In the genomic region with DNA sequence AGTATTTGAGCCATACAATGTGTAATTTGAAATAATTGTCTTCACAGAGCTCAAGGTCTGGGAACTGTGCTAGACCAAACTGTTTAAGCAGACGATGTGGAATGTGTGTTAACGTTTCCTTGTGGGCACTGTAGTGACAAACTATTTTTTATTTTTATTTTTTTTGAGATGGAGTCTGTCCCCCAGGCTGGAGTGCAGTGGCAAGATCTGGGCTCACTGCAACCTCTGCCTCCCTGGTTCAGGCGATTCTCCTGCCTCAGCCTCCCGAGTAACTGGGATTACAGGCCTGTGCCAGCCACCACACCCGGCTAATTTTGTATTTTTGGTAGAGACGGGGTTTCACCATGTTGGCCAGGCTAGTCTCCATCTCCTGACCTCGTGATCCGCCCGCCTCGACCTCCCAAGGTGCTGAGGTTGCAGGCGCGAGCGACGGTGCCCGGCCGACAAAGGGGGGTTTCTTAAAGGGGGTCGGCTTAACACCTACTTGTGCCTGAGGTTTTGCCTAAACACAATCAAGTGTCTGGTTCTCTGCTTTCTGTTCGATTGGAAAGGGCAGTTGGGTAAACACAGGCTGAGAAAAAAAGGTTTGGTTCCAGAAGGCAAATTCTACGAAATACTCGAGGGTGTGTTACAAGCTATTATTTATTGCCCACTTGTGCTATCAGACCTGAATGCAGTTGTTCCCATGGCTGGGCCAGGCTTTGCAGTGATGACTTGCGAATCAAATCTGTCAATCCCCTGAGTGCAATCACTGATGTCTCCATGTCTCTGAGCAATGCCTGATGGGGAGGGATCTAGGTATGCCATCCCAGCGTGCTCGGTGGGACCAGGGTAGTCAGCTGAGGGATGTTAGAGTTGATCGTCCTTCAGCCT, we compare ENCODE assay signal across 8 cellular contexts. TPM values are rescaled to one million over a fixed set of nuclear protein-coding genes. Genes with fewer than 3 reads are reported as not detected.
DNase-seq lines count a peak whose midpoint lies in the region; ATAC-seq and TF ChIP-seq lines count a peak whose summit lies in the region.

No MANE protein-coding gene starts in this region.

- CTCF ChIA-PET in SK-N-SH (lab: Yijun Ruan, JAX) = interaction anchor here (0.6 to 10.6 kb wide), 6 partner anchors 10 to 877 kb away, joined by 3 to 133 read pairs (median 4); a partner anchor contains a TSS

- H3K27ac Mint-ChIP-seq in activated naive CD8-positive, alpha-beta T cell treated with anti-CD3 and anti-CD28 coated beads for 36 hours = peak overlapping the region; percentile 92

- no peak for DNase-seq in SK-N-SH
- no peak for DNase-seq in activated naive CD8-positive, alpha-beta T cell treated with anti-CD3 and anti-CD28 coated beads for 36 hours
- DNase-seq in kidney epithelial cell (ENCODE audit: low read depth) = no peak
- DNase-seq in effector CD8-positive, alpha-beta T cell (lab: John Stamatoyannopoulos, UW) = no peak
- DNase-seq in activated CD4-positive, CD25-positive, alpha-beta regulatory T cell (lab: John Stamatoyannopoulos, UW) = no peak
- no peak for DNase-seq in NCI-H345 (lab: John Stamatoyannopoulos, UW)

- peaks cover 6 to 18% of the 10 kb centered on the region in 2 experiments; a peak in 3 of 4 replicates for H3K4me1 ChIP-seq in SK-N-SH (ENCODE audit: control insufficient read depth in 1 of 2, insufficient read depth in 2 of 2, low read depth in 1 of 2, low read length in 1 of 2)

- peaks cover 41% of the 10 kb centered on the region for H3K4me1 Mint-ChIP-seq in activated naive CD8-positive, alpha-beta T cell treated with anti-CD3 and anti-CD28 coated beads for 36 hours

- no peak for TF ChIP-seq RAD21 in SK-N-SH (IDR thresholded peaks at IDR 0.05; ENCODE audit: low read length)

- 16% methylated on average over 24 of the region's 24 CpGs for WGBS in SK-N-SH (ENCODE audit: low lambda C conversion rate)

- peaks cover 58% of the 10 kb centered on the region for H3K79me2 ChIP-seq in SK-N-SH (ENCODE audit: insufficient read depth)

- no peaks in the 10 kb centered on the region for H3K27me3 ChIP-seq in SK-N-SH (ENCODE audit: insufficient read depth)
- H3K27me3 ChIP-seq in kidney epithelial cell (ENCODE audit: control insufficient read depth, insufficient read depth, low read length) = no peaks in the 10 kb centered on the region

- TF ChIP-seq EP300 in SK-N-SH (IDR thresholded peaks at IDR 0.05; ENCODE audit: borderline replicate concordance in 1 of 2, low read depth in 1 of 2, low read length in 1 of 2) = no peak

- H3K4me3 Mint-ChIP-seq in activated naive CD8-positive, alpha-beta T cell treated with anti-CD3 and anti-CD28 coated beads for 36 hours = peak overlapping the region; percentile 90

- no peaks in the 10 kb centered on the region for H3K9me3 ChIP-seq in SK-N-SH

- H3K9me2 ChIP-seq in SK-N-SH = no peaks in the 10 kb centered on the region

- H3K9me3 Mint-ChIP-seq in activated naive CD8-positive, alpha-beta T cell treated with anti-CD3 and anti-CD28 coated beads for 36 hours = no peaks in the 10 kb centered on the region

- H3K36me3 ChIP-seq in SK-N-SH (replicated peaks in 1 of 2; ENCODE audit: control insufficient read depth in 1 of 2, insufficient read depth in 2 of 2, low read length in 1 of 2) = peaks cover 44 to 48% of the 10 kb centered on the region in 2 experiments
- peaks cover 10% of the 10 kb centered on the region for H3K36me3 ChIP-seq in kidney epithelial cell (ENCODE audit: control insufficient read depth, insufficient read depth, low read length)

- H3K9ac ChIP-seq in SK-N-SH = peak overlapping the region; percentile 97

- H2AFZ ChIP-seq in SK-N-SH (ENCODE audit: low read depth) = no peak overlapping the region

- H3K36me3 Mint-ChIP-seq in activated naive CD8-positive, alpha-beta T cell treated with anti-CD3 and anti-CD28 coated beads for 36 hours = peaks cover 59% of the 10 kb centered on the region

- peaks cover 6% of the 10 kb centered on the region for H3K27me3 Mint-ChIP-seq in activated naive CD8-positive, alpha-beta T cell treated with anti-CD3 and anti-CD28 coated beads for 36 hours

- no peak for ATAC-seq in SK-N-SH treated with all-trans-retinoic acid at 6 μM for 48 hours

- H3K4me3 ChIP-seq in SK-N-SH (ENCODE audit: low read depth in 2 of 2, low read length in 1 of 2) (peak overlapping the region; percentile 72 to 94), kidney epithelial cell (ENCODE audit: low read depth, low read length) (peak overlapping the region; percentile 93)

- POLR2A ChIA-PET in SK-N-SH (lab: Yijun Ruan, JAX) = interaction anchor here (0.6 to 2.7 kb wide), 12 partner anchors 10 to 183 kb away, joined by 3 to 35 read pairs (median 6); a partner anchor contains a TSS

- TF ChIP-seq CTCF in SK-N-SH (IDR thresholded peaks at IDR 0.05) (no peak), kidney epithelial cell (IDR thresholded peaks at IDR 0.05; ENCODE audit: insufficient read depth, low read length, poor library complexity, severe bottlenecking) (no peak)

- H3F3A ChIP-seq in SK-N-SH (replicated peaks; ENCODE audit: insufficient read depth) = peaks cover 47% of the 10 kb centered on the region

- H3K27ac ChIP-seq in SK-N-SH (ENCODE audit: low read depth in 2 of 2, low read length in 1 of 2) = peak overlapping the region; percentile 87; a peak in 2 of 4 replicates
- peak overlapping the region; percentile 89 for H3K27ac ChIP-seq in temporal lobe (ENCODE audit: low read depth, low read length)

- H4K20me1 ChIP-seq in SK-N-SH (ENCODE audit: insufficient read depth) = peaks cover 45% of the 10 kb centered on the region

- H3K4me2 ChIP-seq in SK-N-SH = peak overlapping the region; percentile 78

TF ChIP-seq in SK-N-SH, 30 proteins besides CTCF, POLR2A, EP300 and RAD21:
- TF ChIP-seq JUND (IDR thresholded peaks at IDR 0.05) (no peak), RXRA (IDR thresholded peaks at IDR 0.05; ENCODE audit: borderline replicate concordance, low read depth) (no peak)

TF ChIP-seq in SK-N-SH treated with all-trans-retinoic acid at 6 μM for 48 hours, 23 proteins besides CTCF, POLR2A, EP300 and RAD21 (continues in another document):
- TF ChIP-seq ARNTL (CRISPR knock-in tag; IDR thresholded peaks at IDR 0.05; ENCODE audit: borderline replicate concordance, low read depth) (no peak), BACH2 (CRISPR knock-in tag; IDR thresholded peaks at IDR 0.05; ENCODE audit: borderline replicate concordance) (no peak), ZFP3 (CRISPR knock-in tag; IDR thresholded peaks at IDR 0.05) (no peak), PPARA (CRISPR knock-in tag; IDR thresholded peaks at IDR 0.05; ENCODE audit: borderline replicate concordance) (no peak), ZC3H10 (CRISPR knock-in tag; IDR thresholded peaks at IDR 0.05) (no peak), ISL1 (CRISPR knock-in tag; IDR thresholded peaks at IDR 0.05) (no peak), TOX (CRISPR knock-in tag; IDR thresholded peaks at IDR 0.05; ENCODE audit: borderline replicate concordance) (no peak)
- TF ChIP-seq, protein P1, sequence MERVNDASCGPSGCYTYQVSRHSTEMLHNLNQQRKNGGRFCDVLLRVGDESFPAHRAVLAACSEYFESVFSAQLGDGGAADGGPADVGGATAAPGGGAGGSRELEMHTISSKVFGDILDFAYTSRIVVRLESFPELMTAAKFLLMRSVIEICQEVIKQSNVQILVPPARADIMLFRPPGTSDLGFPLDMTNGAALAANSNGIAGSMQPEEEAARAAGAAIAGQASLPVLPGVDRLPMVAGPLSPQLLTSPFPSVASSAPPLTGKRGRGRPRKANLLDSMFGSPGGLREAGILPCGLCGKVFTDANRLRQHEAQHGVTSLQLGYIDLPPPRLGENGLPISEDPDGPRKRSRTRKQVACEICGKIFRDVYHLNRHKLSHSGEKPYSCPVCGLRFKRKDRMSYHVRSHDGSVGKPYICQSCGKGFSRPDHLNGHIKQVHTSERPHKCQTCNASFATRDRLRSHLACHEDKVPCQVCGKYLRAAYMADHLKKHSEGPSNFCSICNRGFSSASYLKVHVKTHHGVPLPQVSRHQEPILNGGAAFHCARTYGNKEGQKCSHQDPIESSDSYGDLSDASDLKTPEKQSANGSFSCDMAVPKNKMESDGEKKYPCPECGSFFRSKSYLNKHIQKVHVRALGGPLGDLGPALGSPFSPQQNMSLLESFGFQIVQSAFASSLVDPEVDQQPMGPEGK (CRISPR knock-in tag; IDR thresholded peaks at IDR 0.05; ENCODE audit: borderline replicate concordance) = no peak
- TF ChIP-seq, protein P2, sequence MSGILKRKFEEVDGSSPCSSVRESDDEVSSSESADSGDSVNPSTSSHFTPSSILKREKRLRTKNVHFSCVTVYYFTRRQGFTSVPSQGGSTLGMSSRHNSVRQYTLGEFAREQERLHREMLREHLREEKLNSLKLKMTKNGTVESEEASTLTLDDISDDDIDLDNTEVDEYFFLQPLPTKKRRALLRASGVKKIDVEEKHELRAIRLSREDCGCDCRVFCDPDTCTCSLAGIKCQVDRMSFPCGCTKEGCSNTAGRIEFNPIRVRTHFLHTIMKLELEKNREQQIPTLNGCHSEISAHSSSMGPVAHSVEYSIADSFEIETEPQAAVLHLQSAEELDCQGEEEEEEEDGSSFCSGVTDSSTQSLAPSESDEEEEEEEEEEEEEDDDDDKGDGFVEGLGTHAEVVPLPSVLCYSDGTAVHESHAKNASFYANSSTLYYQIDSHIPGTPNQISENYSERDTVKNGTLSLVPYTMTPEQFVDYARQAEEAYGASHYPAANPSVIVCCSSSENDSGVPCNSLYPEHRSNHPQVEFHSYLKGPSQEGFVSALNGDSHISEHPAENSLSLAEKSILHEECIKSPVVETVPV (CRISPR knock-in tag; IDR thresholded peaks at IDR 0.05) = no peak

RNA-seq across cellular contexts. Expression of a gene that starts 1.3 kb away (rescaled TPM):
- 158 and 218 TPM in 2 replicates for polyA plus RNA-seq in SK-N-SH (2012; rRNA removed)
- 111 and 114 TPM in 2 replicates for polyA plus RNA-seq in SK-N-SH (2012; cell fraction: cytosol; rRNA removed)
- 520 and 629 TPM in 2 replicates for polyA plus RNA-seq in SK-N-SH (2012; cell fraction: nucleus; rRNA removed)
- total RNA-seq in activated naive CD8-positive, alpha-beta T cell treated with anti-CD3 and anti-CD28 coated beads for 36 hours = 100 to 1,000 TPM; 937 to 970 TPM
- 141 and 142 TPM in 2 replicates for total RNA-seq in kidney epithelial cell
- 93.7 TPM for total RNA-seq in temporal lobe

RNA-seq across cellular contexts. Expression of a gene that starts 10.3 kb away (rescaled TPM):
- polyA plus RNA-seq in SK-N-SH (2012; rRNA removed) = 233 and 268 TPM in 2 replicates
- polyA plus RNA-seq in SK-N-SH (2012; cell fraction: cytosol; rRNA removed) = 158 and 196 TPM in 2 replicates
- polyA plus RNA-seq in SK-N-SH (2012; cell fraction: nucleus; rRNA removed) = 526 and 663 TPM in 2 replicates
- total RNA-seq in activated naive CD8-positive, alpha-beta T cell treated with anti-CD3 and anti-CD28 coated beads for 36 hours = 100 to 1,000 TPM; 143 to 147 TPM
- total RNA-seq in kidney epithelial cell (99.7 and 118 TPM in 2 replicates), temporal lobe (62.2 TPM)

RNA-seq across cellular contexts. Expression of a gene that starts 38.8 kb away (rescaled TPM):
- polyA plus RNA-seq in SK-N-SH (2012; rRNA removed) = 15.9 and 20.6 TPM in 2 replicates
- polyA plus RNA-seq in SK-N-SH (2012; cell fraction: cytosol; rRNA removed) = 8.4 and 13.2 TPM in 2 replicates
- polyA plus RNA-seq in SK-N-SH (2012; cell fraction: nucleus; rRNA removed) = 103 and 177 TPM in 2 replicates
- total RNA-seq in activated naive CD8-positive, alpha-beta T cell treated with anti-CD3 and anti-CD28 coated beads for 36 hours = under 1 TPM; 0.66 to 0.98 TPM
- total RNA-seq in kidney epithelial cell (8.1 and 9.7 TPM in 2 replicates), temporal lobe (10.6 TPM)
